8 cellular contexts compared by ENCODE assay signal in the genomic region with DNA sequence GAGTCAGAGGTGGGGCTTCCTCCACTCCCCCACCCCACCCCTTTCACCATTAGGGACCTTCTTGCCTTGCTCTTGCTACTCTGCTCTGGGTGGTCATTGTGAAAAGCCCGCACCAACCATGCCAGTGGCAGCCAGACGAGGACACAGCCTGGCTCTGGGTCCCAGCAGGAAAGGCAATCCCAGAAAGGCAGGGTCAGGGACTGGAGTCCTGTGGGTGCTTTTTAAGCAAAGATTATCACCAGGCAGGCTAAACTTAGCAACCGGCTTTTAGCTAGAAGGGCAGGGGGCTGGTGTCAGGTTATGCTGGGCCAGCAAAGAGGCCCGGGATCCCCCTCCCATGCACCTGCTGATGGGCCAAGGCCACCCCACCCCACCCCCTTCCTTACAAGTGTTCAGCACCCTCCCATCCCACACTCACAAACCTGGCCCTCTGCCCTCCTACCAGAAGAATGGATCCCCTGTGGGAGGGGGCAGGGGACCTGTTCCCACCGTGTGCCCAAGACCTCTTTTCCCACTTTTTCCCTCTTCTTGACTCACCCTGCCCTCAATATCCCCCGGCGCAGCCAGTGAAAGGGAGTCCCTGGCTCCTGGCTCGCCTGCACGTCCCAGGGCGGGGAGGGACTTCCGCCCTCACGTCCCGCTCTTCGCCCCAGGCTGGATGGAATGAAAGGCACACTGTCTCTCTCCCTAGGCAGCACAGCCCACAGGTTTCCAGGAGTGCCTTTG. TPM values are rescaled to one million over a fixed set of nuclear protein-coding genes. Genes with fewer than 3 reads are reported as not detected.
DNase-seq lines count a peak whose midpoint lies in the region; ATAC-seq, FAIRE-seq and TF ChIP-seq lines count a peak whose summit lies in the region.

No MANE protein-coding gene starts in this region.

- peak in 1 of 3 donors; percentile 8 for TF ChIP-seq POLR2A in body of pancreas (IDR thresholded peaks at IDR 0.05)

- DNase-seq in COLO668 (lab: John Stamatoyannopoulos, UW; ENCODE audit: unreplicated experiment) = peak; percentile 66
- DNase-seq in RCC 7860 (ENCODE audit: low spot score) = peak; percentile 72
- DNase-seq in body of pancreas = peak; percentile 53 to 66 (median 60)
- DNase-seq in iPS DF 6.9 (ENCODE audit: low read depth, low spot score) = no peak
- peak; percentile 59 for DNase-seq in renal cortical epithelial cell (ENCODE audit: low read depth)

- peak overlapping the region; percentile 98 for H3K4me3 ChIP-seq in HUES6 (ENCODE audit: low read depth, low read length)
- H3K4me3 ChIP-seq in body of pancreas = peak overlapping the region; percentile 36 to 91
- H3K4me3 ChIP-seq in iPS DF 6.9 (ENCODE audit: low read length) = peak overlapping the region; percentile 97; the same call in 1 of the 2 replicates

- H3K9me3 ChIP-seq in HUES6 (ENCODE audit: control insufficient read depth, insufficient read depth, low read depth, low read length) (no peaks in the 10 kb centered on the region), body of pancreas (no peaks in the 10 kb centered on the region), iPS DF 6.9 (ENCODE audit: control insufficient read depth, insufficient read depth, low read length) (no peaks in the 10 kb centered on the region)

- peaks cover 76% of the 10 kb centered on the region for H3K36me3 ChIP-seq in HUES6 (ENCODE audit: control insufficient read depth, insufficient read depth, low read length)
- peaks cover 0 to 30% of the 10 kb centered on the region in 2 donors for H3K36me3 ChIP-seq in body of pancreas (replicated peaks in 1 of 2; ENCODE audit: insufficient read depth in 1 of 2, low read depth in 2 of 2)
- H3K36me3 ChIP-seq in iPS DF 6.9 (ENCODE audit: control insufficient read depth, insufficient read depth, low read length) = peaks cover 51% of the 10 kb centered on the region

- ATAC-seq in GM19395 (IDR thresholded peaks at IDR 0.05; ENCODE audit: unreplicated experiment) (peak; percentile 13), body of pancreas (peak; percentile 40), GM18520 (IDR thresholded peaks at IDR 0.05; ENCODE audit: unreplicated experiment) (no peak)

- FAIRE-seq in RCC 7860 (lab: Jason Lieb, UNC) = no peak

- no peak for TF ChIP-seq CTCF in body of pancreas (IDR thresholded peaks at IDR 0.05)

- H3K27me3 ChIP-seq in HUES6 (ENCODE audit: control insufficient read depth, insufficient read depth, low read length) = no peaks in the 10 kb centered on the region
- H3K27me3 ChIP-seq in body of pancreas = no peaks in the 10 kb centered on the region
- H3K27me3 ChIP-seq in iPS DF 6.9 (ENCODE audit: control insufficient read depth, insufficient read depth, low read length) = no peaks in the 10 kb centered on the region

- WGBS in body of pancreas, 2 donors = 3 to 5% methylated on average over 13 to 14 of the region's 14 CpGs
- WGBS in iPS DF 6.9 (ENCODE audit: insufficient coverage, insufficient read length) = no CpG with 5 or more reads among the region's 14 CpGs

- intact Hi-C loops in body of pancreas (cut with DNase I) = no loop called here

- H3K9ac ChIP-seq in HUES6 (ENCODE audit: low read length) = peak overlapping the region; percentile 98

- H3K27ac ChIP-seq in HUES6 (ENCODE audit: low read depth, low read length) = peak overlapping the region; percentile 94
- H3K27ac ChIP-seq in body of pancreas = peak overlapping the region; percentile 79 to 95 (median 86)
- H3K27ac ChIP-seq in iPS DF 6.9 (ENCODE audit: low read length) = no peak overlapping the region

- H3K4me1 ChIP-seq in HUES6 (ENCODE audit: control insufficient read depth, insufficient read depth, low read length) (peaks cover 20% of the 10 kb centered on the region), body of pancreas (peaks cover 44% of the 10 kb centered on the region), iPS DF 6.9 (ENCODE audit: control insufficient read depth, insufficient read depth, low read length) (peaks cover 4% of the 10 kb centered on the region)

RNA-seq across cellular contexts. Expression of gene GAPDH, which starts 1.2 kb away (rescaled TPM):
- total RNA-seq in body of pancreas (100 to 1,000 TPM; 311 to 476 TPM), renal cortical epithelial cell (5,930 and 6,897 TPM in 2 replicates)

RNA-seq across cellular contexts. Expression of gene IFFO1, which starts 22.8 kb away (rescaled TPM):
- 10 to 100 TPM; 11.4 to 13.2 TPM for total RNA-seq in body of pancreas
- 3.8 and 5.2 TPM in 2 replicates for total RNA-seq in renal cortical epithelial cell

RNA-seq across cellular contexts. Expression of gene NOP2, which starts 35.0 kb away (rescaled TPM):
- total RNA-seq in body of pancreas (10 to 100 TPM; 10.9 to 83.1 TPM), renal cortical epithelial cell (16.5 and 32.3 TPM in 2 replicates)

RNA-seq across cellular contexts. Expression of gene NCAPD2, which starts 39.2 kb away (rescaled TPM):
- total RNA-seq in body of pancreas (10 to 100 TPM in 1 of 2 donors, 1 to 10 TPM in 1; 9.3 to 46.1 TPM), renal cortical epithelial cell (28.1 and 138 TPM in 2 replicates)

RNA-seq across cellular contexts. Expression of gene MRPL51, which starts 40.0 kb away (rescaled TPM):
- total RNA-seq in body of pancreas = 10 to 100 TPM; 23.6 to 25.1 TPM
- total RNA-seq in renal cortical epithelial cell = 57.1 and 84.9 TPM in 2 replicates

Comparison
In these comparisons a context has a peak if more than half of its experiments do, and no peak if none do; other contexts are left out.
1. RNA of gene GAPDH, which starts 1.2 kb away (total RNA-seq): 5,930 to 6,897 TPM in renal cortical epithelial cell; 311 to 476 TPM in body of pancreas; every median in the first group is over 10 times any median in the second.
2. Peak in every context shown above with its lines, with median percentiles within 50 percentile points of each other: H3K4me3 ChIP-seq.